In genomic region chr3:105343991-105344390, GRCh38 we compare ENCODE assay signal across 30 cellular contexts.
"Had no signal": no experiment of that assay in that cellular context is flagged by ENCODE, and none has a peak within 500 bp of the region (broad histone marks: within the 10 kb centered on the region; RNA-seq: fewer than 3 reads in every experiment).

No MANE protein-coding gene starts in this region.

- H3K4me1 Mint-ChIP-seq: activated T-helper 17 cell treated with anti-CD3 and anti-CD28 coated beads, Interleukin-2, amount 50 U/mL, for 72 hours; T-cell; T-helper 17 cell had no signal

- H3K9me3 ChIP-seq: colonic mucosa, gastroesophageal sphincter had no signal

- H3K9me3 Mint-ChIP-seq: activated B cell treated with CpG ODN at 0.5 μM for 24 hours; activated CD8-positive, alpha-beta T cell treated with anti-CD3 and anti-CD28 coated beads for 36 hours; activated T-cell treated with anti-CD3 and anti-CD28 coated beads, Interleukin-2, amount 50 U/mL, for 4 hours; activated T-helper 17 cell treated with anti-CD3 and anti-CD28 coated beads, Interleukin-2, amount 50 U/mL, for 72 hours; T-cell; T-helper 2 cell treated with Interferon-gamma antibody and Interleukin-4, amounts not matched to agents 5 μg/mL and 100 μg/mL, for 36 hours had no signal

- H3K4me3 Mint-ChIP-seq: activated B cell treated with CpG ODN at 0.5 μM for 24 hours; activated CD8-positive, alpha-beta T cell treated with anti-CD3 and anti-CD28 coated beads for 36 hours; activated naive CD8-positive, alpha-beta T cell; activated T-cell treated with anti-CD3 and anti-CD28 coated beads, Interleukin-2, amount 50 U/mL, for 4 hours; activated T-helper 17 cell treated with anti-CD3 and anti-CD28 coated beads, Interleukin-2, amount 50 U/mL, for 72 hours; T-cell; T-helper 17 cell; T-helper 2 cell treated with Interferon-gamma antibody and Interleukin-4, amounts not matched to agents 5 μg/mL and 100 μg/mL, for 36 hours had no signal

- H3K27me3 Mint-ChIP-seq: activated B cell treated with CpG ODN at 0.5 μM for 24 hours had no signal

- H3K27ac ChIP-seq: colonic mucosa, epithelial cell of prostate, gastroesophageal sphincter, heart right ventricle, hepatocyte, WERI-Rb-1 had no signal

- H3K27ac Mint-ChIP-seq: activated B cell treated with CpG ODN at 0.5 μM for 24 hours; activated CD8-positive, alpha-beta T cell treated with anti-CD3 and anti-CD28 coated beads for 36 hours; activated naive CD8-positive, alpha-beta T cell; activated T-helper 17 cell treated with anti-CD3 and anti-CD28 coated beads, Interleukin-2, amount 50 U/mL, for 72 hours; T-cell; T-helper 17 cell; T-helper 2 cell treated with Interferon-gamma antibody and Interleukin-4, amounts not matched to agents 5 μg/mL and 100 μg/mL, for 36 hours had no signal

- H3K79me2 ChIP-seq: hepatocyte had no signal

- H3K4me1 ChIP-seq: colonic mucosa, gastroesophageal sphincter, heart right ventricle had no signal

- H2AFZ ChIP-seq: hepatocyte had no signal

- DNase-seq: activated B cell treated with CpG ODN at 0.5 μM for 24 hours; activated CD4-positive, alpha-beta T cell treated with anti-CD3 and anti-CD28 coated beads for 48 hours; activated CD4-positive, alpha-beta T cell treated with anti-CD3 and anti-CD28 coated beads, Interleukin-2, amount 50 U/mL, for 1 hour; activated CD4-positive, alpha-beta T cell treated with anti-CD3 and anti-CD28 coated beads, Interleukin-2, amount 50 U/mL, for 48 hours; activated CD8-positive, alpha-beta memory T cell treated with anti-CD3 and anti-CD28 coated beads for 24 hours; activated CD8-positive, alpha-beta T cell treated with anti-CD3 and anti-CD28 coated beads for 36 hours; activated effector memory CD4-positive, alpha-beta T cell treated with Interleukin-2 at 50 U/mL for 16 hours; activated gamma-delta T cell treated with Interleukin-2 at 50 U/mL for 16 hours; activated naive CD4-positive, alpha-beta T cell treated with anti-CD3 and anti-CD28 coated beads, Interleukin-2, amount 50 U/mL, for 16 hours; activated naive CD4-positive, alpha-beta T cell treated with Interleukin-2 at 50 U/mL for 16 hours; activated T-cell treated with anti-CD3 and anti-CD28 coated beads, Interleukin-2, amount 50 U/mL, for 4 hours; amygdala; aorta; caudate nucleus; colonic mucosa; effector CD8-positive, alpha-beta T cell; foreskin melanocyte; heart right ventricle; T-cell; T-helper 17 cell; T1000; WERI-Rb-1 had no signal

- H3K36me3 ChIP-seq: colonic mucosa, gastroesophageal sphincter, heart right ventricle, WERI-Rb-1 had no signal

- H3K27me3 ChIP-seq: colonic mucosa, gastroesophageal sphincter, heart right ventricle, hepatocyte had no signal

- ATAC-seq: activated CD4-positive, CD25-positive, alpha-beta regulatory T cell treated with anti-CD3 and anti-CD28 coated beads, Interleukin-2, amount 50 U/mL, for 24 hours; activated CD8-positive, alpha-beta T cell treated with anti-CD3 and anti-CD28 coated beads for 36 hours; activated T-cell treated with anti-CD3 and anti-CD28 coated beads, Interleukin-2, amount 50 U/mL, for 4 hours; activated T-helper 17 cell treated with anti-CD3 and anti-CD28 coated beads, Interleukin-2, amount 50 U/mL, for 72 hours; esophagus mucosa; gastroesophageal sphincter; heart right ventricle; T-cell; T-helper 17 cell had no signal

- H3K4me2 ChIP-seq: hepatocyte had no signal

- H3K4me3 ChIP-seq: colonic mucosa, gastroesophageal sphincter, heart right ventricle, hepatocyte had no signal

- H3K36me3 Mint-ChIP-seq: activated naive CD8-positive, alpha-beta T cell; T-cell had no signal
